ENCODE assay signal across 14 cellular contexts in the genomic region with DNA sequence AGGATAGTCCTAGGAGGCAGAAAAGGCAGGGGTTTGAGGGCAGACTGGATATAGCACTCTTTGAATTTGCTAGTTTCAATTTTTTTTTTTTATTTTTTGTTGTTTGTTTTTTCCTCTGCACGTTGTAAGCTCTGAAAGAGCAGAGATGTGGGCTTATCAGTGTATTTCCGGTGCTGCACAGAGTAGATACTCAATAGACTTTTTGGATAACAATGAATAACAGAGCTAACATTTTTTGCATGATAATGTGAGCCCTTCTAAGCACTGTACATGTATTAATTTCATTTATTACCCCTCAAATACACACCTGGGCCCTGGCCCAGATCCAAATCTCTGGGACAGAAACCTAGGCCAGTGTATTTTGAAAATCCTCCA. TPM values are rescaled to one million over a fixed set of nuclear protein-coding genes. Genes with fewer than 3 reads are reported as not detected.
DNase-seq lines count a peak whose midpoint lies in the region; ATAC-seq, FAIRE-seq and TF ChIP-seq lines count a peak whose summit lies in the region.
"Had no signal": no experiment of that assay in that cellular context is flagged by ENCODE, and none has a peak within 500 bp of the region (broad histone marks: within the 10 kb centered on the region; RNA-seq: fewer than 3 reads in every experiment).

No MANE protein-coding gene starts in this region.

- H3K79me2 ChIP-seq in Karpas-422 (ENCODE audit: low read length) (no peaks in the 10 kb centered on the region), GM12878 (ENCODE audit: control insufficient read depth, insufficient read depth, low read length) (no peaks in the 10 kb centered on the region)

- no peak for TF ChIP-seq RAD21 in GM12878 (IDR thresholded peaks at IDR 0.05; ENCODE audit: insufficient read depth, low read depth, low read length)

- ATAC-seq in GM18511 (IDR thresholded peaks at IDR 0.05; ENCODE audit: unreplicated experiment) (peak; percentile 29), GM12878 (peak; percentile 48), HG02884 (IDR thresholded peaks at IDR 0.05; ENCODE audit: unreplicated experiment) (no peak), left cardiac atrium (no peak)

- peaks cover 7% of the 10 kb centered on the region; the same call in 1 of the 2 replicates for H3K9me3 ChIP-seq in BLaER1
- no peaks in the 10 kb centered on the region for H3K9me3 ChIP-seq in Karpas-422 (ENCODE audit: low read length)
- H3K9me3 ChIP-seq in GM12878 (replicated peaks; ENCODE audit: control insufficient read depth, insufficient read depth, low read length), result no peaks in the 10 kb centered on the region; the same call in 2 of the 3 replicates
- no peaks in the 10 kb centered on the region for H3K9me3 ChIP-seq in adrenal gland (replicated peaks in 1 of 3)
- H3K9me3 ChIP-seq: left lung, right atrium auricular region, thoracic aorta had no signal

- H3K9ac ChIP-seq in BLaER1 (no peak overlapping the region), Karpas-422 (ENCODE audit: low read length) (peak overlapping the region; percentile 27), GM12878 (ENCODE audit: control insufficient read depth, insufficient read depth, low read length) (no peak overlapping the region)

- FAIRE-seq in GM12878 (lab: Jason Lieb, UNC), result no peak

- no peaks in the 10 kb centered on the region for H3K9me2 ChIP-seq in Karpas-422 (replicated peaks; ENCODE audit: insufficient read depth, low read length)

- H3K36me3 ChIP-seq in BLaER1 (no peaks in the 10 kb centered on the region), Karpas-422 (ENCODE audit: insufficient read depth, low read length) (no peaks in the 10 kb centered on the region), GM12878 (ENCODE audit: control insufficient read depth in 2 of 2, insufficient read depth in 2 of 2, low read length in 1 of 2) (no peaks in the 10 kb centered on the region), adrenal gland (replicated peaks in 1 of 2) (no peaks in the 10 kb centered on the region)
- H3K36me3 ChIP-seq: left lung, right atrium auricular region, thoracic aorta had no signal

- no peak for TF ChIP-seq EP300 in GM12878 (IDR thresholded peaks at IDR 0.05; ENCODE audit: borderline replicate concordance in 1 of 2, control insufficient read depth in 1 of 2, low read depth in 2 of 2, low read length in 2 of 2)

- TF ChIP-seq POLR2A in GM12878 (IDR thresholded peaks at IDR 0.05; ENCODE audit: low read depth, low read length) (no peak), adrenal gland (IDR thresholded peaks at IDR 0.05) (no peak)

- DNase-seq in Karpas-422 (no peak), GM12878 (ENCODE audit: low read depth, low spot score) (no peak), adrenal gland (no peak), NCI-H510A treated with DMSO at 0.1 percent for 48 hours (lab: John Stamatoyannopoulos, UW) (no peak), left cardiac atrium (no peak)
- DNase-seq: aorta; central memory CD4-positive, alpha-beta T cell; left lung; NCI-H1694 had no signal

- intact Hi-C loops in GM12878 (cut with micrococcal nuclease; ENCODE audit: unreplicated experiment), result loop anchor here (1.0 kb wide), 1 partner anchor 20 kb away; no protein-coding TSS in a partner anchor
- intact Hi-C loops in adrenal gland (cut with DNase I), result loop anchor here (5.0 to 10.0 kb wide), 2 partner anchors 180 to 182 kb away; no protein-coding TSS in a partner anchor
- intact Hi-C loops in left cardiac atrium (cut with DNase I), result loop anchor here in 1 of 2 donors (10.0 kb wide), 1 partner anchor 190 kb away; no protein-coding TSS in a partner anchor

- no peak overlapping the region for H2AFZ ChIP-seq in Karpas-422 (ENCODE audit: low read length)
- no peak overlapping the region for H2AFZ ChIP-seq in GM12878 (ENCODE audit: control insufficient read depth, low read depth, low read length)

- no peak overlapping the region for H3K27ac ChIP-seq in BLaER1
- H3K27ac ChIP-seq in Karpas-422 (ENCODE audit: low read length), result peak overlapping the region; percentile 16
- no peak overlapping the region for H3K27ac ChIP-seq in GM12878 (ENCODE audit: control insufficient read depth, insufficient read depth)
- H3K27ac ChIP-seq in adrenal gland, result no peak overlapping the region
- H3K27ac ChIP-seq: left lung, right atrium auricular region, thoracic aorta had no signal

- CTCF ChIA-PET in GM12878 (lab: Yijun Ruan, JAX), result interaction anchor here (0.6 to 3.2 kb wide), 23 partner anchors 8 to 400 kb away, joined by 3 to 24 read pairs (median 5); partner anchors contain the start of gene PARP1

- H3K27me3 ChIP-seq in BLaER1 (no peaks in the 10 kb centered on the region), Karpas-422 (ENCODE audit: low read length) (no peaks in the 10 kb centered on the region), GM12878 (replicated peaks in 1 of 2; ENCODE audit: control insufficient read depth in 2 of 2, insufficient read depth in 2 of 2, low read length in 1 of 2) (no peaks in the 10 kb centered on the region), adrenal gland (no peaks in the 10 kb centered on the region)
- H3K27me3 ChIP-seq: left lung, right atrium auricular region had no signal

- H3K4me3 ChIP-seq in BLaER1, result peak overlapping the region; percentile 51
- 0 out of 2 replicates have a peak overlapping the region, but pooled peaks have one; percentile 2 for H3K4me3 ChIP-seq in Karpas-422 (ENCODE audit: low read length)
- H3K4me3 ChIP-seq in GM12878, result no peak overlapping the region
- H3K4me3 ChIP-seq in adrenal gland, result no peak overlapping the region
- H3K4me3 ChIP-seq: left lung, right atrium auricular region, thoracic aorta had no signal

- BruUV-seq in GM12878 (replicated peaks; lab: Mats Ljungman, UMichigan), result no TSS peak

- in situ Hi-C loops in GM12878 (cut with MboI), result no loop called here

- 5% methylated on average over 2 of the region's 2 CpGs for WGBS in GM12878 (ENCODE audit: insufficient coverage, insufficient replicate concordance, low lambda C conversion rate, missing lambda C conversion rate)
- 32 to 42% (median 41%) methylated on average over 2 of the region's 2 CpGs for WGBS in adrenal gland, 4 donors

- no peaks in the 10 kb centered on the region for H4K20me1 ChIP-seq in BLaER1
- H4K20me1 ChIP-seq in Karpas-422 (ENCODE audit: insufficient read depth, low read depth, low read length), result no peaks in the 10 kb centered on the region
- H4K20me1 ChIP-seq in GM12878 (ENCODE audit: control insufficient read depth, insufficient read depth), result no peaks in the 10 kb centered on the region

- peak overlapping the region; percentile 75 for H3K4me2 ChIP-seq in BLaER1
- H3K4me2 ChIP-seq in Karpas-422 (ENCODE audit: low read depth, low read length, poor library complexity, severe bottlenecking), result peak overlapping the region; percentile 49
- H3K4me2 ChIP-seq in GM12878 (ENCODE audit: control insufficient read depth, insufficient read depth), result peak overlapping the region; percentile 34

- RAD21 ChIA-PET in GM12878 (lab: Charles Lee; ENCODE audit: unreplicated experiment), result interaction anchor here (0.9 to 2.2 kb wide), 9 partner anchors 8 to 401 kb away, joined by 3 to 17 read pairs (median 4); no protein-coding TSS in a partner anchor

- SMC1A ChIA-PET in GM12878 (lab: Charles Lee; ENCODE audit: uncharacterized antibody, unreplicated experiment), result interaction anchor here (0.8 to 2.4 kb wide), 15 partner anchors 9 to 208 kb away, joined by 3 to 15 read pairs (median 4); partner anchors contain the start of gene MIXL1

- TF ChIP-seq CTCF in GM12878 (IDR thresholded peaks at IDR 0.05 in 2 of 3, conservative IDR thresholded peaks at IDR 0.05 in 1 of 3; ENCODE audit: control insufficient read depth in 2 of 3, extremely low read depth in 1 of 3, insufficient read depth in 1 of 3, low read depth in 3 of 3, low read length in 3 of 3), result no peak
- no peak for TF ChIP-seq CTCF in adrenal gland (IDR thresholded peaks at IDR 0.05)

- H3K4me1 ChIP-seq in BLaER1 (peaks cover 55% of the 10 kb centered on the region), Karpas-422 (ENCODE audit: low read length) (peaks cover 51% of the 10 kb centered on the region), GM12878 (ENCODE audit: control insufficient read depth, insufficient read depth, low read length) (peaks cover 16% of the 10 kb centered on the region), adrenal gland (replicated peaks in 1 of 2) (no peaks in the 10 kb centered on the region)

- POLR2A ChIA-PET in GM12878 (lab: Charles Lee), result no interaction called here

TF ChIP-seq in GM12878, 131 proteins besides CTCF, POLR2A, EP300 and RAD21 (continues in another document):
- TF ChIP-seq IKZF1 (conservative IDR thresholded peaks at IDR 0.05), result no peak
- TF ChIP-seq CEBPB (IDR thresholded peaks at IDR 0.05; ENCODE audit: borderline replicate concordance in 1 of 2, low read depth in 2 of 2, low read length in 2 of 2), result no peak
- TF ChIP-seq FOXK2 (IDR thresholded peaks at IDR 0.05), result no peak
- no peak for TF ChIP-seq RUNX3 (IDR thresholded peaks at IDR 0.05; ENCODE audit: low read length)

RNA-seq across cellular contexts. Expression of gene PARP1, which starts 17.1 kb away (rescaled TPM):
- total RNA-seq in Karpas-422 (2014; rRNA removed; shearing (Covaris generic); ENCODE audit: low replicate concordance), result 298 and 586 TPM in 2 replicates
- 112 and 136 TPM in 2 replicates for total RNA-seq in GM12878 (2013; cell fraction: nucleolus; rRNA removed)
- total RNA-seq in GM12878 (2014; rRNA removed) (283 and 287 TPM in 2 replicates), GM12878 (2014; rRNA removed; fragmentation: Illumina TruSeq; extraction: Trizol) (171 and 183 TPM in 2 replicates), GM12878 (2021) (268 and 270 TPM in 2 replicates), adrenal gland (100 to 1,000 TPM in 4 of 8 donors, 10 to 100 TPM in 4; 56.0 to 150 (median 89.8) TPM), left cardiac atrium (10 to 100 TPM; 52.9 to 61.1 TPM)
- polyA plus RNA-seq in GM12878 (2011; ENCODE audit: low read depth), result 66.0 TPM
- polyA plus RNA-seq in GM12878 (2011; rRNA removed) (116 and 202 TPM in 2 replicates), GM12878 (2014; fragmentation: Illumina TruSeq; extraction: Trizol) (253 and 260 TPM in 2 replicates), GM12878 (2014; fragmentation: Nextera tagmentation; extraction: Ambion mirVana) (100 to 1,000 TPM; 113 to 170 TPM), GM12878 (2014; rRNA removed) (281 and 350 TPM in 2 replicates), GM12878 (2016; fragmentation: Nextera tagmentation; extraction: Ambion mirVana) (100 to 1,000 TPM; 271 to 274 TPM), adrenal gland (10 to 100 TPM; 15.3 to 66.1 (median 19.6) TPM)
- 270 and 276 TPM in 2 replicates for polyA plus RNA-seq in GM12878 (2011; cell fraction: cytosol; rRNA removed)
- 172 and 285 TPM in 2 replicates for polyA plus RNA-seq in GM12878 (2011; cell fraction: nucleus; rRNA removed)
- polyA plus RNA-seq in GM12878 (2012), result 121 and 128 TPM in 2 replicates
- polyA minus RNA-seq in GM12878 (2011; rRNA and poly(A)+ RNA removed), result 185 and 231 TPM in 2 replicates
- polyA minus RNA-seq in GM12878 (2011; cell fraction: cytosol; rRNA and poly(A)+ RNA removed), result 74.6 and 90.0 TPM in 2 replicates
- 83.4 and 139 TPM in 2 replicates for polyA minus RNA-seq in GM12878 (2011; cell fraction: nucleus; rRNA and poly(A)+ RNA removed)

Comparison
In these comparisons a context has a peak if more than half of its experiments do, and no peak if none do; other contexts are left out.
1. H3K4me3 ChIP-seq: peak in BLaER1 (single experiment) and Karpas-422 (single experiment); none in GM12878 (single experiment) and adrenal gland (0 of 4).
2. ATAC-seq: peak in GM18511 (single experiment) and GM12878 (single experiment); none in HG02884 (single experiment) and left cardiac atrium (0 of 2).
3. Peak in every context shown above with its lines, with median percentiles within 50 percentile points of each other: H3K4me2 ChIP-seq.